In genomic region chr13:99353836-99354235, GRCh38 we compare ENCODE assay signal across 1 cellular context.
TF ChIP-seq lines count a peak whose summit lies in the region.

No MANE protein-coding gene starts in this region.

TF ChIP-seq in GM12878, 131 proteins besides CTCF, POLR2A, EP300 and RAD21:
- TF ChIP-seq ZSCAN29 (IDR thresholded peaks at IDR 0.05) (no peak), YY1 (IDR thresholded peaks at IDR 0.05; ENCODE audit: low read depth, low read length) (0 out of 2 replicates have a peak, but pooled peaks have one; percentile 12), RAD51 (IDR thresholded peaks at IDR 0.05) (no peak), BHLHE40 (IDR thresholded peaks at IDR 0.05; ENCODE audit: borderline replicate concordance in 1 of 2, low read depth in 2 of 2, low read length in 1 of 2) (peak; percentile 75 to 85), CREM (IDR thresholded peaks at IDR 0.05; ENCODE audit: low read depth) (peak; percentile 10; the same call in 1 of the 2 replicates), EED (IDR thresholded peaks at IDR 0.05; ENCODE audit: low read depth) (peak; percentile 48; the same call in 1 of the 2 replicates), LARP7 (IDR thresholded peaks at IDR 0.05) (0 out of 2 replicates have a peak, but pooled peaks have one; percentile 27), TCF12 (IDR thresholded peaks at IDR 0.05; ENCODE audit: low read depth, low read length) (0 out of 2 replicates have a peak, but pooled peaks have one; percentile 0), SMAD5 (IDR thresholded peaks at IDR 0.05; ENCODE audit: low read depth) (no peak), BACH1 (IDR thresholded peaks at IDR 0.05; ENCODE audit: borderline replicate concordance) (peak; percentile 38; the same call in 1 of the 2 replicates), E2F8 (IDR thresholded peaks at IDR 0.05; ENCODE audit: low read depth, partially characterized antibody) (no peak), TCF3 (IDR thresholded peaks at IDR 0.05; ENCODE audit: borderline replicate concordance, insufficient read depth, low read depth, low read length) (0 out of 2 replicates have a peak, but pooled peaks have one; percentile 52), GATAD2B (conservative IDR thresholded peaks at IDR 0.05; ENCODE audit: low read depth) (peak; percentile 46; the same call in 1 of the 2 replicates), RUNX3 (IDR thresholded peaks at IDR 0.05; ENCODE audit: low read length) (peak; percentile 52; the same call in 1 of the 2 replicates), USF1 (IDR thresholded peaks at IDR 0.05; ENCODE audit: borderline replicate concordance, extremely low read length, insufficient read depth, low read depth, low read length) (peak; percentile 34)
